Comparison of ENCODE assay signal across 7 cellular contexts in genomic region chr19:40225440-40226305, GRCh38. TPM values are rescaled to one million over a fixed set of nuclear protein-coding genes. Genes with fewer than 3 reads are reported as not detected.
DNase-seq lines count a peak whose midpoint lies in the region; ATAC-seq and TF ChIP-seq lines count a peak whose summit lies in the region.

No MANE protein-coding gene starts in this region.

- ATAC-seq in HG03565 (IDR thresholded peaks at IDR 0.05; ENCODE audit: unreplicated experiment) (no peak), HG02763 (IDR thresholded peaks at IDR 0.05; ENCODE audit: unreplicated experiment) (no peak)

- H3K27ac Mint-ChIP-seq in endothelial cell (ENCODE audit: unreplicated experiment): no peak overlapping the region

- peaks cover 16% of the 10 kb centered on the region for H3K27me3 Mint-ChIP-seq in endothelial cell (ENCODE audit: unreplicated experiment)

- intact Hi-C loops in sigmoid colon (cut with DNase I): no loop called here

- H3K4me1 ChIP-seq in sigmoid colon: peaks cover 0 to 30% (median 15%) of the 10 kb centered on the region in 4 donors

- peak overlapping the region; percentile 9 for H3K4me3 Mint-ChIP-seq in endothelial cell (ENCODE audit: unreplicated experiment)

- TF ChIP-seq EP300 in sigmoid colon (IDR thresholded peaks at IDR 0.05): no peak

- H3K4me3 ChIP-seq in sigmoid colon: peak overlapping the region in 3 of 4 donors; percentile 14 to 38 (median 27)

- H3K27me3 ChIP-seq in sigmoid colon: peaks cover 24 to 57% (median 40%) of the 10 kb centered on the region in 3 donors

- H3K9me3 Mint-ChIP-seq in endothelial cell (ENCODE audit: unreplicated experiment): peaks cover 5% of the 10 kb centered on the region

- DNase-seq in ELR (ENCODE audit: low read depth): peak; percentile 19
- DNase-seq in M059J (ENCODE audit: low read depth): peak; percentile 38
- DNase-seq in endothelial cell (ENCODE audit: low spot score): no peak
- DNase-seq in sigmoid colon: no peak
- no peak for DNase-seq in SK-N-DZ (ENCODE audit: low spot score)

- H3K36me3 ChIP-seq in sigmoid colon: no peaks in the 10 kb centered on the region

- no peak overlapping the region for H3K27ac ChIP-seq in sigmoid colon

- no peak for TF ChIP-seq CTCF in endothelial cell (IDR thresholded peaks at IDR 0.05; ENCODE audit: unreplicated experiment)
- TF ChIP-seq CTCF in sigmoid colon (IDR thresholded peaks at IDR 0.05): no peak

- H3K36me3 Mint-ChIP-seq in endothelial cell (ENCODE audit: low read depth, unreplicated experiment): peaks cover 9% of the 10 kb centered on the region

- H3K4me1 Mint-ChIP-seq in endothelial cell (ENCODE audit: unreplicated experiment): peaks cover 13% of the 10 kb centered on the region

- no peaks in the 10 kb centered on the region for H3K9me3 ChIP-seq in sigmoid colon

- no peak for TF ChIP-seq POLR2A in sigmoid colon (IDR thresholded peaks at IDR 0.05)

- WGBS in sigmoid colon, 2 donors: 23 to 30% methylated on average over 21 of the region's 21 CpGs

RNA-seq across cellular contexts. Expression of gene CCNP, which starts 0.8 kb away (rescaled TPM):
- not detected in 2 replicates for total RNA-seq in M059J (2014; rRNA removed; shearing (Covaris generic))
- total RNA-seq in endothelial cell (ENCODE audit: unreplicated experiment) (0.18 TPM), sigmoid colon (not detected)
- polyA plus RNA-seq in sigmoid colon: under 1 TPM in 1 of 3 donors, not detected in 2; 0.23 TPM
- 0.12 TPM in 1 of 2 replicates, not detected in the other for polyA plus RNA-seq in SK-N-DZ (2014; cell fraction: cytosol; rRNA removed)
- polyA plus RNA-seq in SK-N-DZ (2014; cell fraction: nucleus; rRNA removed): 1.8 TPM in 1 of 2 replicates, not detected in the other

RNA-seq across cellular contexts. Expression of gene TTC9B, which starts 7.5 kb away (rescaled TPM):
- not detected in 2 replicates for total RNA-seq in M059J (2014; rRNA removed; shearing (Covaris generic))
- 1.1 TPM for total RNA-seq in endothelial cell (ENCODE audit: unreplicated experiment)
- total RNA-seq in sigmoid colon: 1 to 10 TPM in 2 of 4 donors, not detected in 2; 1.1 to 5.0 TPM
- polyA plus RNA-seq in sigmoid colon: under 1 TPM in 1 of 3 donors, not detected in 2; 0.34 TPM
- 119 and 124 TPM in 2 replicates for polyA plus RNA-seq in SK-N-DZ (2014; cell fraction: cytosol; rRNA removed)
- 343 and 363 TPM in 2 replicates for polyA plus RNA-seq in SK-N-DZ (2014; cell fraction: nucleus; rRNA removed)

RNA-seq across cellular contexts. Expression of gene MAP3K10, which starts 34.4 kb away (rescaled TPM):
- 5.0 and 13.4 TPM in 2 replicates for total RNA-seq in M059J (2014; rRNA removed; shearing (Covaris generic))
- 20.6 TPM for total RNA-seq in endothelial cell (ENCODE audit: unreplicated experiment)
- total RNA-seq in sigmoid colon: 10 to 100 TPM in 2 of 4 donors, 1 to 10 TPM in 2; 6.4 to 17.2 (median 10.5) TPM
- 1 to 10 TPM; 4.2 to 9.8 (median 4.2) TPM for polyA plus RNA-seq in sigmoid colon
- polyA plus RNA-seq in SK-N-DZ (2014; cell fraction: cytosol; rRNA removed): 6.0 and 10.4 TPM in 2 replicates
- polyA plus RNA-seq in SK-N-DZ (2014; cell fraction: nucleus; rRNA removed): 45.1 and 55.5 TPM in 2 replicates

RNA-seq across cellular contexts. Expression of gene AKT2, which starts 59.5 kb away (rescaled TPM):
- 73.0 and 98.3 TPM in 2 replicates for total RNA-seq in M059J (2014; rRNA removed; shearing (Covaris generic))
- total RNA-seq in endothelial cell (ENCODE audit: unreplicated experiment) (89.8 TPM), sigmoid colon (10 to 100 TPM; 57.4 to 78.7 (median 76.3) TPM)
- 100 to 1,000 TPM in 1 of 3 donors, 10 to 100 TPM in 2; 28.0 to 107 (median 31.2) TPM for polyA plus RNA-seq in sigmoid colon
- polyA plus RNA-seq in SK-N-DZ (2014; cell fraction: cytosol; rRNA removed): 123 and 134 TPM in 2 replicates
- 382 and 407 TPM in 2 replicates for polyA plus RNA-seq in SK-N-DZ (2014; cell fraction: nucleus; rRNA removed)

Comparison
In these comparisons a context has a peak if more than half of its experiments do, and no peak if none do; other contexts are left out.
1. DNase-seq: peak in ELR (single experiment) and M059J (single experiment); none in endothelial cell (single experiment), sigmoid colon (single experiment) and SK-N-DZ (single experiment).